ENCODE assay signal across 1 cellular context in the genomic region with DNA sequence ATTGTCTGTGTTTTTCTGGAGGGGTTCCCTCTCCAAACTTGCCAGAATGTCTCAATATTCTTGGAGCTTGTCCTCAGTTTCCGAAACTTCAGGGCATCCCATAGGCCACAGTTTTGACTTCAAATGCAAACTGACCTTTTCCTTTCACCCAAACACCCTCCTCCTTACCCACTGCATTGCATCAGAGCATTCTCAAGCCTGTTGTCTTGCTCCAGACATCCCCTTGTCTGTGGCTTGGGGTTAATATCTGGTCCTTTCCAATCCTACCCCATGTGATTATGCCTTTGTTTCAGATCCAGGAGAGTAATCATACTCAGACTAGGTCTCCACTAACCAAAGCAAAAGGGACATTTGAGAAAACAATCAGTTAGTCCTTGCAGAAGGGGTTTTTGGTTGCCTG.
TF ChIP-seq lines count a peak whose summit lies in the region.

No MANE protein-coding gene starts in this region.

TF ChIP-seq in GM23338, 12 proteins besides CTCF, POLR2A, EP300 and RAD21 (continued from another document):
- TF ChIP-seq, protein P1, sequence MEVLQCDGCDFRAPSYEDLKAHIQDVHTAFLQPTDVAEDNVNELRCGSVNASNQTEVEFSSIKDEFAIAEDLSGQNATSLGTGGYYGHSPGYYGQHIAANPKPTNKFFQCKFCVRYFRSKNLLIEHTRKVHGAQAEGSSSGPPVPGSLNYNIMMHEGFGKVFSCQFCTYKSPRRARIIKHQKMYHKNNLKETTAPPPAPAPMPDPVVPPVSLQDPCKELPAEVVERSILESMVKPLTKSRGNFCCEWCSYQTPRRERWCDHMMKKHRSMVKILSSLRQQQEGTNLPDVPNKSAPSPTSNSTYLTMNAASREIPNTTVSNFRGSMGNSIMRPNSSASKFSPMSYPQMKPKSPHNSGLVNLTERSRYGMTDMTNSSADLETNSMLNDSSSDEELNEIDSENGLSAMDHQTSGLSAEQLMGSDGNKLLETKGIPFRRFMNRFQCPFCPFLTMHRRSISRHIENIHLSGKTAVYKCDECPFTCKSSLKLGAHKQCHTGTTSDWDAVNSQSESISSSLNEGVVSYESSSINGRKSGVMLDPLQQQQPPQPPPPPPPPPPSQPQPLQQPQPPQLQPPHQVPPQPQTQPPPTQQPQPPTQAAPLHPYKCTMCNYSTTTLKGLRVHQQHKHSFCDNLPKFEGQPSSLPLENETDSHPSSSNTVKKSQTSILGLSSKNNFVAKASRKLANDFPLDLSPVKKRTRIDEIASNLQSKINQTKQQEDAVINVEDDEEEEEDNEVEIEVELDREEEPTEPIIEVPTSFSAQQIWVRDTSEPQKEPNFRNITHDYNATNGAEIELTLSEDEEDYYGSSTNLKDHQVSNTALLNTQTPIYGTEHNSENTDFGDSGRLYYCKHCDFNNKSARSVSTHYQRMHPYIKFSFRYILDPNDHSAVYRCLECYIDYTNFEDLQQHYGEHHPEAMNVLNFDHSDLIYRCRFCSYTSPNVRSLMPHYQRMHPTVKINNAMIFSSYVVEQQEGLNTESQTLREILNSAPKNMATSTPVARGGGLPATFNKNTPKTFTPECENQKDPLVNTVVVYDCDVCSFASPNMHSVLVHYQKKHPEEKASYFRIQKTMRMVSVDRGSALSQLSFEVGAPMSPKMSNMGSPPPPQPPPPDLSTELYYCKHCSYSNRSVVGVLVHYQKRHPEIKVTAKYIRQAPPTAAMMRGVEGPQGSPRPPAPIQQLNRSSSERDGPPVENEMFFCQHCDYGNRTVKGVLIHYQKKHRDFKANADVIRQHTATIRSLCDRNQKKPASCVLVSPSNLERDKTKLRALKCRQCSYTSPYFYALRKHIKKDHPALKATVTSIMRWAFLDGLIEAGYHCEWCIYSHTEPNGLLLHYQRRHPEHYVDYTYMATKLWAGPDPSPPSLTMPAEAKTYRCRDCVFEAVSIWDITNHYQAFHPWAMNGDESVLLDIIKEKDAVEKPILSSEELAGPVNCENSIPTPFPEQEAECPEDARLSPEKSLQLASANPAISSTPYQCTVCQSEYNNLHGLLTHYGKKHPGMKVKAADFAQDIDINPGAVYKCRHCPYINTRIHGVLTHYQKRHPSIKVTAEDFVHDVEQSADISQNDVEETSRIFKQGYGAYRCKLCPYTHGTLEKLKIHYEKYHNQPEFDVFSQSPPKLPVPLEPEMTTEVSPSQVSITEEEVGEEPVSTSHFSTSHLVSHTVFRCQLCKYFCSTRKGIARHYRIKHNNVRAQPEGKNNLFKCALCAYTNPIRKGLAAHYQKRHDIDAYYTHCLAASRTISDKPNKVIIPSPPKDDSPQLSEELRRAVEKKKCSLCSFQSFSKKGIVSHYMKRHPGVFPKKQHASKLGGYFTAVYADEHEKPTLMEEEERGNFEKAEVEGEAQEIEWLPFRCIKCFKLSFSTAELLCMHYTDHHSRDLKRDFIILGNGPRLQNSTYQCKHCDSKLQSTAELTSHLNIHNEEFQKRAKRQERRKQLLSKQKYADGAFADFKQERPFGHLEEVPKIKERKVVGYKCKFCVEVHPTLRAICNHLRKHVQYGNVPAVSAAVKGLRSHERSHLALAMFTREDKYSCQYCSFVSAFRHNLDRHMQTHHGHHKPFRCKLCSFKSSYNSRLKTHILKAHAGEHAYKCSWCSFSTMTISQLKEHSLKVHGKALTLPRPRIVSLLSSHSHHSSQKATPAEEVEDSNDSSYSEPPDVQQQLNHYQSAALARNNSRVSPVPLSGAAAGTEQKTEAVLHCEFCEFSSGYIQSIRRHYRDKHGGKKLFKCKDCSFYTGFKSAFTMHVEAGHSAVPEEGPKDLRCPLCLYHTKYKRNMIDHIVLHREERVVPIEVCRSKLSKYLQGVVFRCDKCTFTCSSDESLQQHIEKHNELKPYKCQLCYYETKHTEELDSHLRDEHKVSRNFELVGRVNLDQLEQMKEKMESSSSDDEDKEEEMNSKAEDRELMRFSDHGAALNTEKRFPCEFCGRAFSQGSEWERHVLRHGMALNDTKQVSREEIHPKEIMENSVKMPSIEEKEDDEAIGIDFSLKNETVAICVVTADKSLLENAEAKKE (CRISPR knock-in tag; IDR thresholded peaks at IDR 0.05): no peak
- TF ChIP-seq EZH2 (IDR thresholded peaks at IDR 0.05; ENCODE audit: low read depth, unreplicated experiment): no peak
- no peak for TF ChIP-seq ZNF331 (CRISPR knock-in tag; IDR thresholded peaks at IDR 0.05; ENCODE audit: low read depth)
- TF ChIP-seq, protein P2, sequence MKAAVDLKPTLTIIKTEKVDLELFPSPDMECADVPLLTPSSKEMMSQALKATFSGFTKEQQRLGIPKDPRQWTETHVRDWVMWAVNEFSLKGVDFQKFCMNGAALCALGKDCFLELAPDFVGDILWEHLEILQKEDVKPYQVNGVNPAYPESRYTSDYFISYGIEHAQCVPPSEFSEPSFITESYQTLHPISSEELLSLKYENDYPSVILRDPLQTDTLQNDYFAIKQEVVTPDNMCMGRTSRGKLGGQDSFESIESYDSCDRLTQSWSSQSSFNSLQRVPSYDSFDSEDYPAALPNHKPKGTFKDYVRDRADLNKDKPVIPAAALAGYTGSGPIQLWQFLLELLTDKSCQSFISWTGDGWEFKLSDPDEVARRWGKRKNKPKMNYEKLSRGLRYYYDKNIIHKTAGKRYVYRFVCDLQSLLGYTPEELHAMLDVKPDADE (IDR thresholded peaks at IDR 0.05): no peak
- TF ChIP-seq CREB1 (CRISPR knock-in tag; IDR thresholded peaks at IDR 0.05; ENCODE audit: low read depth): no peak
- no peak for TF ChIP-seq ZNF114 (CRISPR knock-in tag; IDR thresholded peaks at IDR 0.05)
- TF ChIP-seq, protein P3, sequence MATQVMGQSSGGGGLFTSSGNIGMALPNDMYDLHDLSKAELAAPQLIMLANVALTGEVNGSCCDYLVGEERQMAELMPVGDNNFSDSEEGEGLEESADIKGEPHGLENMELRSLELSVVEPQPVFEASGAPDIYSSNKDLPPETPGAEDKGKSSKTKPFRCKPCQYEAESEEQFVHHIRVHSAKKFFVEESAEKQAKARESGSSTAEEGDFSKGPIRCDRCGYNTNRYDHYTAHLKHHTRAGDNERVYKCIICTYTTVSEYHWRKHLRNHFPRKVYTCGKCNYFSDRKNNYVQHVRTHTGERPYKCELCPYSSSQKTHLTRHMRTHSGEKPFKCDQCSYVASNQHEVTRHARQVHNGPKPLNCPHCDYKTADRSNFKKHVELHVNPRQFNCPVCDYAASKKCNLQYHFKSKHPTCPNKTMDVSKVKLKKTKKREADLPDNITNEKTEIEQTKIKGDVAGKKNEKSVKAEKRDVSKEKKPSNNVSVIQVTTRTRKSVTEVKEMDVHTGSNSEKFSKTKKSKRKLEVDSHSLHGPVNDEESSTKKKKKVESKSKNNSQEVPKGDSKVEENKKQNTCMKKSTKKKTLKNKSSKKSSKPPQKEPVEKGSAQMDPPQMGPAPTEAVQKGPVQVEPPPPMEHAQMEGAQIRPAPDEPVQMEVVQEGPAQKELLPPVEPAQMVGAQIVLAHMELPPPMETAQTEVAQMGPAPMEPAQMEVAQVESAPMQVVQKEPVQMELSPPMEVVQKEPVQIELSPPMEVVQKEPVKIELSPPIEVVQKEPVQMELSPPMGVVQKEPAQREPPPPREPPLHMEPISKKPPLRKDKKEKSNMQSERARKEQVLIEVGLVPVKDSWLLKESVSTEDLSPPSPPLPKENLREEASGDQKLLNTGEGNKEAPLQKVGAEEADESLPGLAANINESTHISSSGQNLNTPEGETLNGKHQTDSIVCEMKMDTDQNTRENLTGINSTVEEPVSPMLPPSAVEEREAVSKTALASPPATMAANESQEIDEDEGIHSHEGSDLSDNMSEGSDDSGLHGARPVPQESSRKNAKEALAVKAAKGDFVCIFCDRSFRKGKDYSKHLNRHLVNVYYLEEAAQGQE (IDR thresholded peaks at IDR 0.05; ENCODE audit: unreplicated experiment): no peak
- no peak for TF ChIP-seq STAT1 (IDR thresholded peaks at IDR 0.05; ENCODE audit: unreplicated experiment)
